In genomic region chr2:168976034-168976654, GRCh38 we compare ENCODE assay signal across 13 cellular contexts. TPM values are rescaled to one million over a fixed set of nuclear protein-coding genes. Genes with fewer than 3 reads are reported as not detected.
DNase-seq lines count a peak whose midpoint lies in the region; ATAC-seq, FAIRE-seq and TF ChIP-seq lines count a peak whose summit lies in the region.
"Had no signal": no experiment of that assay in that cellular context is flagged by ENCODE, and none has a peak within 500 bp of the region (broad histone marks: within the 10 kb centered on the region; RNA-seq: fewer than 3 reads in every experiment).

No MANE protein-coding gene starts in this region.

- H4K8ac ChIP-seq in H1 (ENCODE audit: extremely low read depth, insufficient read depth, low read length): no peak overlapping the region

- CTCF ChIA-PET in HepG2 (lab: Yijun Ruan, JAX; ENCODE audit: low intra/inter-chr PET ratio, low total read pairs) (no interaction called here), H1 (lab: Charles Lee; ENCODE audit: partially characterized antibody) (no interaction called here)

- intact Hi-C loops in HepG2 (cut with micrococcal nuclease; ENCODE audit: unreplicated experiment): no loop called here
- intact Hi-C loops in right lobe of liver (cut with DNase I): no loop called here
- intact Hi-C loops in aorta (cut with DNase I): no loop called here

- TF ChIP-seq CTCF in HepG2 (CRISPR knock-in tag; IDR thresholded peaks at IDR 0.05): no peak
- no peak for TF ChIP-seq CTCF in right lobe of liver (IDR thresholded peaks at IDR 0.05)
- TF ChIP-seq CTCF in H1 (IDR thresholded peaks at IDR 0.05; ENCODE audit: control extremely low read depth in 1 of 3, insufficient read depth in 1 of 3, low read depth in 1 of 3, low read length in 3 of 3): no peak

- H2BK120ac ChIP-seq in H1 (replicated peaks; ENCODE audit: low read depth, low read length): no peak overlapping the region

- H3K23me2 ChIP-seq in H1 (ENCODE audit: low read depth, low read length): no peaks in the 10 kb centered on the region

- no peak for FAIRE-seq in HepG2 (lab: Jason Lieb, UNC)
- no peak for FAIRE-seq in H1 (lab: Jason Lieb, UNC)

- H4K20me1 ChIP-seq in HepG2 (ENCODE audit: insufficient read depth, low read length) (no peaks in the 10 kb centered on the region), H1 (replicated peaks in 1 of 2; ENCODE audit: control insufficient read depth in 1 of 2, insufficient read depth in 2 of 2, low read length in 2 of 2) (no peaks in the 10 kb centered on the region)

- no peak overlapping the region for H2BK15ac ChIP-seq in H1 (ENCODE audit: low read length)

- no peak overlapping the region for H2BK12ac ChIP-seq in H1 (ENCODE audit: low read depth, low read length)

- H3K36me3 ChIP-seq in HepG2 (replicated peaks in 1 of 2; ENCODE audit: control insufficient read depth in 1 of 2, insufficient read depth in 2 of 2, low read length in 2 of 2): no peaks in the 10 kb centered on the region
- H3K36me3 ChIP-seq in right lobe of liver: peaks cover 0 to 64% (median 24%) of the 10 kb centered on the region in 4 donors
- H3K36me3 ChIP-seq in H1 (ENCODE audit: control insufficient read depth in 2 of 4, insufficient read depth in 4 of 4, low read length in 3 of 4): no peaks in the 10 kb centered on the region
- no peaks in the 10 kb centered on the region for H3K36me3 ChIP-seq in aorta (ENCODE audit: control insufficient read depth in 1 of 2, insufficient read depth in 2 of 2, low read length in 1 of 2)
- H3K36me3 ChIP-seq: BE2C had no signal

- H3K79me1 ChIP-seq in H1 (ENCODE audit: low read depth, low read length): no peaks in the 10 kb centered on the region

- TF ChIP-seq EP300 in HepG2 (IDR thresholded peaks at IDR 0.05; ENCODE audit: low read depth in 2 of 2, low read length in 2 of 2) (no peak), HepG2 (CRISPR knock-in tag; IDR thresholded peaks at IDR 0.05; ENCODE audit: borderline replicate concordance) (no peak), H1 (IDR thresholded peaks at IDR 0.05; ENCODE audit: borderline replicate concordance in 1 of 2, low read depth in 2 of 2, low read length in 2 of 2) (no peak)

- H3K79me2 ChIP-seq in HepG2 (ENCODE audit: insufficient read depth, low read length) (no peaks in the 10 kb centered on the region), H1 (ENCODE audit: control insufficient read depth in 1 of 2, insufficient read depth in 2 of 2, low read length in 2 of 2) (no peaks in the 10 kb centered on the region)

- no peak overlapping the region for H3K56ac ChIP-seq in H1 (replicated peaks; ENCODE audit: insufficient read length, low read depth, low read length)

- H2AFZ ChIP-seq in HepG2 (ENCODE audit: low read length) (no peak overlapping the region), H1 (ENCODE audit: low read length) (peak overlapping the region; percentile 72)

- H4K5ac ChIP-seq in H1 (ENCODE audit: insufficient read length, low read depth, low read length): no peak overlapping the region

- H3K27ac ChIP-seq in HepG2 (ENCODE audit: extremely low read length, insufficient read depth, low read length): no peak overlapping the region
- H3K27ac ChIP-seq in right lobe of liver: no peak overlapping the region
- H3K27ac ChIP-seq in H1 (ENCODE audit: low read depth, low read length): no peak overlapping the region
- no peak overlapping the region for H3K27ac ChIP-seq in aorta (ENCODE audit: low read depth in 1 of 2, low read length in 2 of 2)

- TF ChIP-seq RAD21 in HepG2 (CRISPR knock-in tag; IDR thresholded peaks at IDR 0.05) (no peak), H1 (IDR thresholded peaks at IDR 0.05 in 1 of 2, conservative IDR thresholded peaks at IDR 0.05 in 1 of 2; ENCODE audit: low read depth in 2 of 2, low read length in 2 of 2) (no peak)

- H3K4ac ChIP-seq in H1 (replicated peaks; ENCODE audit: insufficient read length, low read depth, low read length): no peak overlapping the region

- H3K18ac ChIP-seq in H1 (ENCODE audit: extremely low read depth, low read length): no peak overlapping the region

- H3K27me3 ChIP-seq in HepG2 (ENCODE audit: control insufficient read depth in 1 of 2, insufficient read depth in 2 of 2, low read length in 2 of 2): no peaks in the 10 kb centered on the region
- no peaks in the 10 kb centered on the region for H3K27me3 ChIP-seq in right lobe of liver
- H3K27me3 ChIP-seq in H1 (replicated peaks in 1 of 4; ENCODE audit: control insufficient read depth in 3 of 4, extremely low read depth in 1 of 4, insufficient read depth in 3 of 4, low read length in 3 of 4): no peaks in the 10 kb centered on the region
- no peaks in the 10 kb centered on the region for H3K27me3 ChIP-seq in aorta (ENCODE audit: control insufficient read depth in 1 of 2, insufficient read depth in 2 of 2, low read length in 1 of 2)
- H3K27me3 ChIP-seq: BE2C had no signal

- POLR2A ChIA-PET in HepG2 (lab: Yijun Ruan, JAX): no interaction called here
- POLR2A ChIA-PET in H1 (lab: Charles Lee; ENCODE audit: partially characterized antibody): no interaction called here

- DNase-seq in HepG2 (ENCODE audit: low spot score) (no peak), right lobe of liver (no peak), NOMO-1 (lab: John Stamatoyannopoulos, UW; ENCODE audit: unreplicated experiment in 2 of 2) (peak; percentile 44 to 79), H1 (ENCODE audit: low read depth in 1 of 2, low spot score in 2 of 2) (no peak), aorta (no peak), HPDE6-E6E7 (ENCODE audit: extremely low spot score) (no peak)
- DNase-seq: activated CD4-positive, alpha-beta memory T cell treated with anti-CD3 and anti-CD28 coated beads for 36 hours; BE2C; immature natural killer cell; T-helper 17 cell had no signal

- in situ Hi-C loops in HepG2 (cut with HindIII; ENCODE audit: extremely low pct_ligation_motif_present, low pct_unique_long_range_greater_than_20kb): no loop called here

- no peak for TF ChIP-seq POLR2A in HepG2 (IDR thresholded peaks at IDR 0.05; ENCODE audit: insufficient read depth in 1 of 2, low read depth in 2 of 2, low read length in 2 of 2)
- no peak for TF ChIP-seq POLR2A in right lobe of liver (IDR thresholded peaks at IDR 0.05)
- no peak for TF ChIP-seq POLR2A in H1 (IDR thresholded peaks at IDR 0.05; ENCODE audit: control extremely low read depth in 1 of 2, low read depth in 2 of 2, low read length in 2 of 2)

- H2BK20ac ChIP-seq in H1 (ENCODE audit: low read length): no peak overlapping the region

- ATAC-seq in HepG2 (peak; percentile 77), right lobe of liver (no peak), aorta (ENCODE audit: low FRiP score) (peak; percentile 33), GM21381 (IDR thresholded peaks at IDR 0.05; ENCODE audit: unreplicated experiment) (no peak), HG02588 (IDR thresholded peaks at IDR 0.05; ENCODE audit: unreplicated experiment) (no peak)
- ATAC-seq: T-helper 17 cell had no signal

- H3K9me3 ChIP-seq in HepG2 (ENCODE audit: low read length) (no peaks in the 10 kb centered on the region), right lobe of liver (no peaks in the 10 kb centered on the region), H1 (ENCODE audit: insufficient read depth in 2 of 2, low read depth in 1 of 2, low read length in 1 of 2) (no peaks in the 10 kb centered on the region), aorta (ENCODE audit: control insufficient read depth, low read length) (no peaks in the 10 kb centered on the region)
- H3K9me3 ChIP-seq: BE2C had no signal

- H3K4me1 ChIP-seq in HepG2 (ENCODE audit: insufficient read depth, low read length) (no peaks in the 10 kb centered on the region), right lobe of liver (no peaks in the 10 kb centered on the region), H1 (replicated peaks in 1 of 4; ENCODE audit: control insufficient read depth in 3 of 4, insufficient read depth in 4 of 4, low read length in 3 of 4) (no peaks in the 10 kb centered on the region), aorta (ENCODE audit: control insufficient read depth in 1 of 2, insufficient read depth in 2 of 2, low read length in 2 of 2) (no peaks in the 10 kb centered on the region)
- H3K4me1 ChIP-seq: BE2C had no signal

- H2AK5ac ChIP-seq in H1 (ENCODE audit: low read depth, low read length): no peak overlapping the region

- BruUV-seq in HepG2 (replicated peaks; lab: Mats Ljungman, UMichigan): no TSS peak

- no peak overlapping the region for H3K14ac ChIP-seq in H1 (ENCODE audit: insufficient read length)

- H3K23ac ChIP-seq in H1 (ENCODE audit: insufficient read length): no peak overlapping the region

- no peak overlapping the region for H3K4me2 ChIP-seq in HepG2 (ENCODE audit: low read depth, low read length)
- no peak overlapping the region for H3K4me2 ChIP-seq in H1 (ENCODE audit: insufficient read depth in 1 of 2, low read depth in 2 of 2, low read length in 2 of 2)

- H2BK5ac ChIP-seq in H1 (ENCODE audit: low read depth, low read length): no peak overlapping the region

- WGBS in HepG2 (ENCODE audit: low lambda C conversion rate): 14% methylated on average over 6 of the region's 6 CpGs
- 52% methylated on average over 6 of the region's 6 CpGs for WGBS in right lobe of liver (ENCODE audit: insufficient coverage, low coverage, low lambda C conversion rate, missing lambda C conversion rate)
- 89% methylated on average over 6 of the region's 6 CpGs; no CpG with 5 or more reads in 1 of the 2 experiments for WGBS in H1 (ENCODE audit: extremely low coverage in 1 of 2, insufficient coverage in 1 of 2, insufficient read length in 1 of 2, insufficient replicate concordance in 2 of 2, low coverage in 1 of 2, low lambda C conversion rate in 2 of 2, missing lambda C conversion rate in 1 of 2), 2 experiments
- WGBS in aorta, 2 donors: 65 to 66% methylated on average over 6 of the region's 6 CpGs

- H3K9ac ChIP-seq in HepG2 (ENCODE audit: insufficient read depth, low read depth, low read length) (no peak overlapping the region), H1 (replicated peaks in 1 of 4; ENCODE audit: extremely low read depth in 1 of 4, low read depth in 3 of 4, low read length in 3 of 4) (no peak overlapping the region)

- no peak overlapping the region for H4K91ac ChIP-seq in H1 (replicated peaks; ENCODE audit: insufficient read length, low read length)

- H3K4me3 ChIP-seq in HepG2 (replicated peaks in 1 of 3; ENCODE audit: insufficient read depth in 1 of 3, low read depth in 2 of 3, low read length in 3 of 3): no peak overlapping the region
- no peak overlapping the region for H3K4me3 ChIP-seq in right lobe of liver
- H3K4me3 ChIP-seq in H1 (ENCODE audit: extremely low read depth in 1 of 4, insufficient read depth in 2 of 4, low read depth in 3 of 4, low read length in 4 of 4): no peak overlapping the region
- H3K4me3 ChIP-seq in aorta (ENCODE audit: low read length in 2 of 2): no peak overlapping the region

RNA-seq across cellular contexts. Expression of gene ABCB11, which starts 55.0 kb away (rescaled TPM):
- total RNA-seq in HepG2 (2016; rRNA removed; fragmentation: Illumina TruSeq; extraction: Trizol) (not detected in 2 replicates), right lobe of liver (100 to 1,000 TPM in 2 of 6 experiments, 10 to 100 TPM in 4; 21.3 to 128 (median 54.8) TPM), aorta (under 1 TPM in 1 of 2 donors, not detected in 1; 0.21 TPM)
- total RNA-seq in HepG2 (2016; cell fraction: cytosol; rRNA removed; fragmentation: Illumina TruSeq; extraction: Trizol; ENCODE audit: low read depth): not detected in 2 replicates
- not detected in 2 replicates for total RNA-seq in HepG2 (2016; cell fraction: insoluble cytoplasmic fraction; rRNA removed; fragmentation: Illumina TruSeq; extraction: Trizol)
- not detected in 2 replicates for total RNA-seq in HepG2 (2016; cell fraction: membrane; rRNA removed; fragmentation: Illumina TruSeq; extraction: Trizol)
- total RNA-seq in HepG2 (2016; cell fraction: nucleus; rRNA removed; fragmentation: Illumina TruSeq; extraction: Trizol): not detected in 2 replicates
- polyA plus RNA-seq in HepG2 (2011; rRNA removed) (not detected in 2 replicates), H1 (2011; rRNA removed) (not detected in 2 replicates), aorta (under 1 TPM in 1 of 2 donors, not detected in 1; 0.03 TPM)
- polyA plus RNA-seq in HepG2 (2011; cell fraction: cytosol; rRNA removed): not detected in 2 replicates
- polyA plus RNA-seq in HepG2 (2011; cell fraction: nucleus; rRNA removed): not detected in 2 replicates
- polyA plus RNA-seq in HepG2 (2012): not detected in 2 replicates
- polyA plus RNA-seq in HepG2 (2016; cell fraction: cytosol; fragmentation: Illumina TruSeq; extraction: Trizol; ENCODE audit: low read depth): not detected in 2 replicates
- polyA plus RNA-seq in HepG2 (2016; cell fraction: insoluble cytoplasmic fraction; fragmentation: Illumina TruSeq; extraction: Trizol; ENCODE audit: low read depth): not detected in 2 replicates
- not detected in 2 replicates for polyA plus RNA-seq in HepG2 (2016; cell fraction: membrane; fragmentation: Illumina TruSeq; extraction: Trizol; ENCODE audit: low read depth)
- not detected in 2 replicates for polyA plus RNA-seq in HepG2 (2016; cell fraction: nucleus; fragmentation: Illumina TruSeq; extraction: Trizol; ENCODE audit: insufficient read depth, low read depth)
- 0.09 TPM in 1 of 2 replicates, not detected in the other for polyA minus RNA-seq in HepG2 (2011; rRNA and poly(A)+ RNA removed; ENCODE audit: low replicate concordance)
- polyA minus RNA-seq in HepG2 (2011; cell fraction: cytosol; rRNA and poly(A)+ RNA removed): not detected in 2 replicates
- polyA minus RNA-seq in HepG2 (2011; cell fraction: nucleus; rRNA and poly(A)+ RNA removed): not detected in 2 replicates
- total RNA-seq in H1 (2021; fragmentation: NEBNext Ultra II Directional; extraction: Animal tissue kit (Norgen Biotek cat#: 25700)): not detected in 2 replicates
- not detected for polyA plus RNA-seq in H1 (2011; cell fraction: cytosol; rRNA removed)
- not detected for polyA plus RNA-seq in H1 (2011; cell fraction: nucleus; rRNA removed)
- not detected in 4 replicates for polyA plus RNA-seq in H1 (2012, experiment 1 of 2)
- polyA plus RNA-seq in H1 (2012, experiment 2 of 2): not detected
- 0.02 TPM for polyA plus RNA-seq in H1 (2013, experiment 1 of 2)
- polyA plus RNA-seq in H1 (2013, experiment 2 of 2): 0.02 TPM
- polyA minus RNA-seq in H1 (2011; rRNA and poly(A)+ RNA removed): 0.06 TPM in 1 of 2 replicates, not detected in the other
- polyA minus RNA-seq in H1 (2011; cell fraction: cytosol; rRNA and poly(A)+ RNA removed): not detected
- polyA minus RNA-seq in H1 (2011; cell fraction: nucleus; rRNA and poly(A)+ RNA removed): not detected
- total RNA-seq: activated CD4-positive, alpha-beta memory T cell treated with anti-CD3 and anti-CD28 coated beads for 36 hours; renal cortical epithelial cell; T-helper 17 cell had no signal
- polyA plus RNA-seq: immature natural killer cell had no signal

Comparison
In these comparisons a context has a peak if more than half of its experiments do, and no peak if none do; other contexts are left out.
1. ATAC-seq: peak in HepG2 (single experiment) and aorta (single experiment); none in right lobe of liver (0 of 4), GM21381 (single experiment) and HG02588 (single experiment).
2. RNA of gene ABCB11, which starts 55.0 kb away (total RNA-seq): 21.3 to 128 TPM in right lobe of liver; 0.21 TPM in aorta, not detected in H1 and not detected in HepG2; every median in the first group is over 10 times any median in the second.
3. DNase-seq: peak in NOMO-1 (2 of 2); none in HepG2 (single experiment), right lobe of liver (0 of 3), H1 (0 of 2), aorta (0 of 2) and HPDE6-E6E7 (single experiment).